ENCODE assay signal across 10 cellular contexts in genomic region chrX:115232933-115233496, GRCh38. TPM values are rescaled to one million over a fixed set of nuclear protein-coding genes. Genes with fewer than 3 reads are reported as not detected.
A peak's percentile ranks its signal among the peaks of the same experiment; 100 is the strongest.
DNase-seq lines count a peak whose midpoint lies in the region; ATAC-seq and TF ChIP-seq lines count a peak whose summit lies in the region.
"Had no signal": no experiment of that assay in that cellular context is flagged by ENCODE, and none has a peak within 500 bp of the region (broad histone marks: within the 10 kb centered on the region; RNA-seq: fewer than 3 reads in every experiment).

No MANE protein-coding gene starts in this region.

- no peaks in the 10 kb centered on the region for H3K4me1 ChIP-seq in lower lobe of right lung

- POLR2A ChIA-PET in activated CD4-positive, alpha-beta memory T cell treated with anti-CD3 and anti-CD28 coated beads, Interleukin-2, amount 10 ng/mL, durations not matched to agents 7 days and 5 days (lab: Charles Lee), result no interaction called here

- peak overlapping the region; percentile 36 for H3K27ac ChIP-seq in lower lobe of right lung

- TF ChIP-seq CTCF in HFF-Myc (IDR thresholded peaks at IDR 0.05; ENCODE audit: low read depth, low read length, missing control alignments) (no peak), chondrocyte (IDR thresholded peaks at IDR 0.05) (no peak), lower lobe of right lung (IDR thresholded peaks at IDR 0.05) (no peak)

- intact Hi-C loops in lower lobe of right lung (cut with DNase I), result no loop called here

- no peaks in the 10 kb centered on the region for H3K27me3 Mint-ChIP-seq in chondrocyte (ENCODE audit: low read depth)
- H3K27me3 Mint-ChIP-seq in activated CD4-positive, alpha-beta memory T cell treated with anti-CD3 and anti-CD28 coated beads, Interleukin-2, amount 10 ng/mL, durations not matched to agents 7 days and 5 days, result peaks cover 6% of the 10 kb centered on the region
- H3K27me3 Mint-ChIP-seq: stimulated activated memory B cell treated with anti-CD40 and anti-IgM and Interleukin-4, amounts not matched to agents 10 μg/mL and 1 μg/mL and 100 μg/mL, for 72 hours had no signal

- peak overlapping the region; percentile 99 for H3K4me3 Mint-ChIP-seq in chondrocyte (ENCODE audit: unreplicated experiment)
- no peak overlapping the region for H3K4me3 Mint-ChIP-seq in activated CD4-positive, alpha-beta memory T cell treated with anti-CD3 and anti-CD28 coated beads, Interleukin-2, amount 10 ng/mL, durations not matched to agents 7 days and 5 days
- H3K4me3 Mint-ChIP-seq: activated CD4-positive, alpha-beta T cell treated with anti-CD3 and anti-CD28 coated beads, Interleukin-2, amount 10 ng/mL, durations not matched to agents 7 days and 5 days; stimulated activated memory B cell treated with anti-CD40 and anti-IgM and Interleukin-4, amounts not matched to agents 10 μg/mL and 1 μg/mL and 100 μg/mL, for 72 hours had no signal

- H3K27me3 ChIP-seq in lower lobe of right lung (ENCODE audit: low read depth), result no peaks in the 10 kb centered on the region

- no peak for ATAC-seq in lower lobe of right lung
- ATAC-seq in HG03135 (IDR thresholded peaks at IDR 0.05; ENCODE audit: unreplicated experiment), result no peak
- ATAC-seq: stimulated activated memory B cell treated with anti-CD40 and anti-IgM and Interleukin-4, amounts not matched to agents 10 μg/mL and 1 μg/mL and 100 μg/mL, for 72 hours had no signal

- H3K36me3 Mint-ChIP-seq in chondrocyte (ENCODE audit: low read depth), result no peaks in the 10 kb centered on the region
- no peaks in the 10 kb centered on the region for H3K36me3 Mint-ChIP-seq in activated CD4-positive, alpha-beta memory T cell treated with anti-CD3 and anti-CD28 coated beads, Interleukin-2, amount 10 ng/mL, durations not matched to agents 7 days and 5 days (ENCODE audit: low read depth)
- H3K36me3 Mint-ChIP-seq: stimulated activated memory B cell treated with anti-CD40 and anti-IgM and Interleukin-4, amounts not matched to agents 10 μg/mL and 1 μg/mL and 100 μg/mL, for 72 hours had no signal

- CTCF ChIA-PET in activated CD4-positive, alpha-beta memory T cell treated with anti-CD3 and anti-CD28 coated beads, Interleukin-2, amount 10 ng/mL, durations not matched to agents 7 days and 5 days (lab: Charles Lee), result no interaction called here

- peaks cover 25% of the 10 kb centered on the region for H3K4me1 Mint-ChIP-seq in chondrocyte (ENCODE audit: low read depth)
- no peaks in the 10 kb centered on the region for H3K4me1 Mint-ChIP-seq in activated CD4-positive, alpha-beta memory T cell treated with anti-CD3 and anti-CD28 coated beads, Interleukin-2, amount 10 ng/mL, durations not matched to agents 7 days and 5 days
- H3K4me1 Mint-ChIP-seq: activated CD4-positive, alpha-beta T cell treated with anti-CD3 and anti-CD28 coated beads, Interleukin-2, amount 10 ng/mL, durations not matched to agents 7 days and 5 days; stimulated activated memory B cell treated with anti-CD40 and anti-IgM and Interleukin-4, amounts not matched to agents 10 μg/mL and 1 μg/mL and 100 μg/mL, for 72 hours had no signal

- H3K9me3 ChIP-seq in lower lobe of right lung, result no peaks in the 10 kb centered on the region

- no peak for DNase-seq in HFF-Myc (ENCODE audit: extremely low read depth, low read depth)
- no peak for DNase-seq in chondrocyte (ENCODE audit: low spot score)
- DNase-seq in lower lobe of right lung, result no peak
- peak; percentile 27 for DNase-seq in superior temporal gyrus (ENCODE audit: extremely low spot score)
- DNase-seq in iPS-NIHi7 (ENCODE audit: extremely low spot score), result no peak
- no peak for DNase-seq in dedifferentiated amniotic fluid mesenchymal stem cell (ENCODE audit: extremely low spot score)
- no peak for DNase-seq in activated CD4-positive, alpha-beta memory T cell treated with anti-CD3 and anti-CD28 coated beads, Interleukin-2, amount 10 ng/mL, durations not matched to agents 7 days and 5 days
- DNase-seq: activated CD4-positive, alpha-beta T cell treated with anti-CD3 and anti-CD28 coated beads, Interleukin-2, amount 10 ng/mL, durations not matched to agents 7 days and 5 days had no signal

- no peaks in the 10 kb centered on the region for H3K9me3 Mint-ChIP-seq in chondrocyte (ENCODE audit: low read depth)
- H3K9me3 Mint-ChIP-seq in activated CD4-positive, alpha-beta memory T cell treated with anti-CD3 and anti-CD28 coated beads, Interleukin-2, amount 10 ng/mL, durations not matched to agents 7 days and 5 days, result no peaks in the 10 kb centered on the region
- H3K9me3 Mint-ChIP-seq: activated CD4-positive, alpha-beta T cell treated with anti-CD3 and anti-CD28 coated beads, Interleukin-2, amount 10 ng/mL, durations not matched to agents 7 days and 5 days; stimulated activated memory B cell treated with anti-CD40 and anti-IgM and Interleukin-4, amounts not matched to agents 10 μg/mL and 1 μg/mL and 100 μg/mL, for 72 hours had no signal

- H3K4me3 ChIP-seq in HFF-Myc (replicated peaks; ENCODE audit: low read depth, low read length) (peak overlapping the region; percentile 59), lower lobe of right lung (peak overlapping the region; percentile 54)

- no peaks in the 10 kb centered on the region for H3K36me3 ChIP-seq in lower lobe of right lung

- peak overlapping the region; percentile 93 for H3K27ac Mint-ChIP-seq in chondrocyte (ENCODE audit: unreplicated experiment)
- no peak overlapping the region for H3K27ac Mint-ChIP-seq in activated CD4-positive, alpha-beta memory T cell treated with anti-CD3 and anti-CD28 coated beads, Interleukin-2, amount 10 ng/mL, durations not matched to agents 7 days and 5 days
- H3K27ac Mint-ChIP-seq: activated CD4-positive, alpha-beta T cell treated with anti-CD3 and anti-CD28 coated beads, Interleukin-2, amount 10 ng/mL, durations not matched to agents 7 days and 5 days; stimulated activated memory B cell treated with anti-CD40 and anti-IgM and Interleukin-4, amounts not matched to agents 10 μg/mL and 1 μg/mL and 100 μg/mL, for 72 hours had no signal

RNA-seq across cellular contexts. Expression of gene LRCH2, which starts 0.9 kb away (rescaled TPM):
- total RNA-seq in chondrocyte (10.5 to 11.6 TPM (median 11.1 TPM) in 3 replicates), lower lobe of right lung (4.3 TPM)
- total RNA-seq in activated CD4-positive, alpha-beta memory T cell treated with anti-CD3 and anti-CD28 coated beads, Interleukin-2, amount 10 ng/mL, durations not matched to agents 7 days and 5 days, result not detected
- total RNA-seq: activated CD4-positive, alpha-beta T cell treated with anti-CD3 and anti-CD28 coated beads, Interleukin-2, amount 10 ng/mL, durations not matched to agents 7 days and 5 days had no signal

RNA-seq across cellular contexts. Expression of gene RBMXL3, which starts 43.8 kb away (rescaled TPM):
- total RNA-seq in chondrocyte, result not detected in 3 replicates
- not detected for total RNA-seq in lower lobe of right lung
- total RNA-seq in activated CD4-positive, alpha-beta memory T cell treated with anti-CD3 and anti-CD28 coated beads, Interleukin-2, amount 10 ng/mL, durations not matched to agents 7 days and 5 days, result not detected
- total RNA-seq: activated CD4-positive, alpha-beta T cell treated with anti-CD3 and anti-CD28 coated beads, Interleukin-2, amount 10 ng/mL, durations not matched to agents 7 days and 5 days had no signal

RNA-seq across cellular contexts. Expression of gene LUZP4, which starts 56.5 kb away (rescaled TPM):
- total RNA-seq in chondrocyte (not detected in 3 replicates), lower lobe of right lung (not detected)
- not detected for total RNA-seq in activated CD4-positive, alpha-beta memory T cell treated with anti-CD3 and anti-CD28 coated beads, Interleukin-2, amount 10 ng/mL, durations not matched to agents 7 days and 5 days
- total RNA-seq: activated CD4-positive, alpha-beta T cell treated with anti-CD3 and anti-CD28 coated beads, Interleukin-2, amount 10 ng/mL, durations not matched to agents 7 days and 5 days had no signal
